29 cellular contexts compared by ENCODE assay signal in genomic region chr2:3059111-3059990, GRCh38.
"Had no signal": no experiment of that assay in that cellular context is flagged by ENCODE, and none has a peak within 500 bp of the region (broad histone marks: within the 10 kb centered on the region; RNA-seq: fewer than 3 reads in every experiment).

No MANE protein-coding gene starts in this region.

- H3K9me3 ChIP-seq: lower lobe of right lung, pancreas, prostate gland, right lobe of liver, testis, thyroid gland, transverse colon, upper lobe of left lung, vagina had no signal

- ATAC-seq: heart right ventricle; left lobe of liver; left ventricle myocardium superior; lower lobe of right lung; naive thymus-derived CD4-positive, alpha-beta T cell; natural killer cell treated with Interleukin-12 subunit alpha and Interleukin-12 subunit beta and Interleukin-15 and Interleukin-18, amount 100 ng/mL, for 72 hours; pancreas; stimulated activated memory B cell treated with anti-CD40 and anti-IgM and Interleukin-4, amounts not matched to agents 10 μg/mL and 1 μg/mL and 100 μg/mL, for 72 hours; stimulated activated naive CD8-positive, alpha-beta T cell treated with anti-CD3 and anti-CD28 coated beads, Interleukin-15, amount 100 ng/mL, for 72 hours had no signal

- DNase-seq: heart right ventricle; kidney glomerular epithelial cell; left cardiac atrium; left ventricle myocardium superior; lower lobe of right lung; mammary epithelial cell; mesenchymal stem cell; naive thymus-derived CD4-positive, alpha-beta T cell; pancreas; stimulated activated CD4-positive, alpha-beta T cell treated with anti-CD3 and anti-CD28 coated beads, Interleukin-1b, Interleukin-23, amount 100 ng/mL, for 48 hours; stimulated activated CD4-positive, alpha-beta T cell treated with anti-CD3 and anti-CD28 coated beads, Interleukin-2, amount 100 ng/mL, for 48 hours; stimulated activated CD4-positive, alpha-beta T cell treated with anti-CD3 and anti-CD28 coated beads, Interleukin-4, amount 100 ng/mL, for 4 hours; stimulated activated CD8-positive, alpha-beta memory T cell treated with anti-CD3 and anti-CD28 coated beads, Interleukin-4, amount 100 ng/mL, for 48 hours; stimulated activated naive CD4-positive, alpha-beta T cell treated with Interleukin-2 at 50 U/mL for 16 hours; stimulated activated naive CD8-positive, alpha-beta T cell treated with anti-CD3 and anti-CD28 coated beads, Interleukin-15, amount 100 ng/mL, for 72 hours; testis; thyroid gland; transverse colon had no signal

- H3K4me1 ChIP-seq: heart right ventricle, lower lobe of right lung, pancreas, prostate gland, right atrium auricular region, right lobe of liver, testis, thyroid gland, transverse colon, upper lobe of left lung, vagina had no signal

- H3K79me2 ChIP-seq: hepatocyte had no signal

- H3K36me3 ChIP-seq: heart right ventricle, lower lobe of right lung, pancreas, prostate gland, right atrium auricular region, right lobe of liver, thyroid gland, transverse colon, upper lobe of left lung, vagina had no signal

- H3K27me3 ChIP-seq: hepatocyte, pancreas, right atrium auricular region, right lobe of liver, testis, thyroid gland, transverse colon, upper lobe of left lung, vagina had no signal

- H3K27ac Mint-ChIP-seq: naive thymus-derived CD4-positive, alpha-beta T cell; natural killer cell treated with Interleukin-12 subunit alpha and Interleukin-12 subunit beta and Interleukin-15 and Interleukin-18, amount 100 ng/mL, for 72 hours; stimulated activated memory B cell treated with anti-CD40 and anti-IgM and Interleukin-4, amounts not matched to agents 10 μg/mL and 1 μg/mL and 100 μg/mL, for 72 hours; stimulated activated naive CD8-positive, alpha-beta T cell treated with anti-CD3 and anti-CD28 coated beads, Interleukin-15, amount 100 ng/mL, for 72 hours had no signal

- H3K4me3 ChIP-seq: heart right ventricle, hepatocyte, lower lobe of right lung, pancreas, prostate gland, right atrium auricular region, right lobe of liver, smooth muscle cell, testis, thyroid gland, transverse colon, upper lobe of left lung, vagina had no signal

- H2AFZ ChIP-seq: hepatocyte had no signal

- FAIRE-seq: keratinocyte, pancreas had no signal

- H3K27ac ChIP-seq: heart right ventricle, hepatocyte, lower lobe of right lung, pancreas, prostate gland, right atrium auricular region, right lobe of liver, testis, thyroid gland, transverse colon, upper lobe of left lung, vagina had no signal

- H3K4me2 ChIP-seq: hepatocyte, smooth muscle cell had no signal

- H3K36me3 Mint-ChIP-seq: natural killer cell treated with Interleukin-12 subunit alpha and Interleukin-12 subunit beta and Interleukin-15 and Interleukin-18, amount 100 ng/mL, for 72 hours; stimulated activated memory B cell treated with anti-CD40 and anti-IgM and Interleukin-4, amounts not matched to agents 10 μg/mL and 1 μg/mL and 100 μg/mL, for 72 hours had no signal
